ENCODE assay signal across 1 cellular context in the genomic region with DNA sequence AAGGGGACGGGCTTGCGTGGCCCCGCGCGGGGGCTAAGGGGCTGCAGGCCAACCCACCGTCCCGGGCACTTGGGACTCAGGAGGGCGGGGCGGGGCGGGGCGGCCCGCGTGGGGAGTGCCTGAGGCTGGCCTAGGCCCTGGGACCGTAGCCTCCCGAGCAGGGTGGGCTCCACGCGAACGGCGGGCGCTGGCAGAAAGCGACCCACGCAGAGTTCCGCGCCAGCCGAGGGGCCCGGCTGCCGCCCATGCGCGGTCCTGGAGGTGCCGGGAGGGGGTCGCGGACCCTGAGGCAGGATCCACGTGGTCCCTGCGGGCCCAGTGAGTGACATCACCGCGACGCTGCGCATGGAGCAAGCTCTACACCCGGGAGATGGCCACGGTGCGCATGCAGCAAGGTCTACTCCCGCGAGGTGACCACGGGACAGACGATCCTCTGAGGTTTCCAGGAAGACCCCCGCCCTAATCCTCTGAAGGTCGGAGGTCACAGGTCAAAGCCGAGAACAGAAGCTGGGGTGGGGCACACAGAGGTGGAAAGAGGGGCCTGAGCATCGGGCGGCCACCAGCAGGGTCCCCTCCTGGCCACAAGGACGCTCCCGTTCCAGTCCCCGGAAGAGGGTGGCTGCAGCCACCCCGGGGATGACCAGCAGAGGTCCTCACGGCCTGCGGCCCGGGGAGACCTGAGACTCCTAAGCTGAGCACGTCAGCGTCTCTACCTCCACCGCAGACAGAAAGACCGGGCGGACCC.
TF ChIP-seq lines count a peak whose summit lies in the region.

No MANE protein-coding gene starts in this region.

TF ChIP-seq in HEK293, 187 proteins besides CTCF, POLR2A, EP300 and RAD21 (continued from another document):
- TF ChIP-seq ZNF654 (tag by site-specific recombination; IDR thresholded peaks at IDR 0.05; ENCODE audit: low read depth) (peak; percentile 65), ZNF558 (tag by site-specific recombination; IDR thresholded peaks at IDR 0.05) (no peak), ZNF311 (tag by site-specific recombination; IDR thresholded peaks at IDR 0.05; ENCODE audit: borderline replicate concordance) (no peak), ZIC2 (tag by site-specific recombination; IDR thresholded peaks at IDR 0.05) (peak; percentile 83), KLF16 (tag by site-specific recombination; IDR thresholded peaks at IDR 0.05) (peak; percentile 81), MYNN (tag by site-specific recombination; IDR thresholded peaks at IDR 0.05; ENCODE audit: borderline replicate concordance) (no peak), ZBTB48 (tag by site-specific recombination; IDR thresholded peaks at IDR 0.05) (peak; percentile 69; the same call in 1 of the 2 replicates), GFI1B (tag by site-specific recombination; IDR thresholded peaks at IDR 0.05) (no peak), ZNF791 (tag by site-specific recombination; IDR thresholded peaks at IDR 0.05) (peak; percentile 42; the same call in 1 of the 2 replicates), ZNF530 (tag by site-specific recombination; IDR thresholded peaks at IDR 0.05; ENCODE audit: low read depth) (no peak), ZNF596 (tag by site-specific recombination; IDR thresholded peaks at IDR 0.05) (no peak), ZNF423 (tag by site-specific recombination; IDR thresholded peaks at IDR 0.05) (peak; percentile 56; the same call in 1 of the 2 replicates), ZNF777 (tag by site-specific recombination; IDR thresholded peaks at IDR 0.05; ENCODE audit: borderline replicate concordance) (peak; percentile 15; the same call in 1 of the 2 replicates), GLI2 (tag by site-specific recombination; IDR thresholded peaks at IDR 0.05; ENCODE audit: borderline replicate concordance, low read depth) (no peak), SCRT1 (tag by site-specific recombination; IDR thresholded peaks at IDR 0.05; ENCODE audit: borderline replicate concordance) (no peak), ZNF48 (tag by site-specific recombination; IDR thresholded peaks at IDR 0.05) (no peak), ZNF23 (tag by site-specific recombination; IDR thresholded peaks at IDR 0.05; ENCODE audit: borderline replicate concordance) (no peak), ZNF2 (tag by site-specific recombination; IDR thresholded peaks at IDR 0.05) (peak; percentile 99), ZNF112 (tag by site-specific recombination; IDR thresholded peaks at IDR 0.05) (no peak), ZNF621 (tag by site-specific recombination; IDR thresholded peaks at IDR 0.05) (no peak), ZNF404 (tag by site-specific recombination; IDR thresholded peaks at IDR 0.05) (no peak), ZNF426 (tag by site-specific recombination; IDR thresholded peaks at IDR 0.05) (no peak), ZNF514 (tag by site-specific recombination; IDR thresholded peaks at IDR 0.05) (no peak), ZNF585B (tag by site-specific recombination; IDR thresholded peaks at IDR 0.05) (no peak), ZNF792 (tag by site-specific recombination; IDR thresholded peaks at IDR 0.05) (no peak), YY1 (tag by site-specific recombination; IDR thresholded peaks at IDR 0.05) (peak; percentile 47; the same call in 1 of the 2 replicates), RBAK (tag by site-specific recombination; IDR thresholded peaks at IDR 0.05) (no peak), ZEB2 (tag by site-specific recombination; IDR thresholded peaks at IDR 0.05) (peak; percentile 81), SP7 (tag by site-specific recombination; IDR thresholded peaks at IDR 0.05) (peak; percentile 76), ZNF664 (tag by site-specific recombination; IDR thresholded peaks at IDR 0.05) (no peak)
- TF ChIP-seq, protein P1, sequence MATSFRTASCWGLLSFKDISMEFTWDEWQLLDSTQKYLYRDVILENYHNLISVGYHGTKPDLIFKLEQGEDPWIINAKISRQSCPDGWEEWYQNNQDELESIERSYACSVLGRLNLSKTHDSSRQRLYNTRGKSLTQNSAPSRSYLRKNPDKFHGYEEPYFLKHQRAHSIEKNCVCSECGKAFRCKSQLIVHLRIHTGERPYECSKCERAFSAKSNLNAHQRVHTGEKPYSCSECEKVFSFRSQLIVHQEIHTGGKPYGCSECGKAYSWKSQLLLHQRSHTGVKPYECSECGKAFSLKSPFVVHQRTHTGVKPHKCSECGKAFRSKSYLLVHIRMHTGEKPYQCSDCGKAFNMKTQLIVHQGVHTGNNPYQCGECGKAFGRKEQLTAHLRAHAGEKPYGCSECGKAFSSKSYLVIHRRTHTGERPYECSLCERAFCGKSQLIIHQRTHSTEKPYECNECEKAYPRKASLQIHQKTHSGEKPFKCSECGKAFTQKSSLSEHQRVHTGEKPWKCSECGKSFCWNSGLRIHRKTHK (tag by site-specific recombination; IDR thresholded peaks at IDR 0.05), result no peak
- TF ChIP-seq, protein P2, sequence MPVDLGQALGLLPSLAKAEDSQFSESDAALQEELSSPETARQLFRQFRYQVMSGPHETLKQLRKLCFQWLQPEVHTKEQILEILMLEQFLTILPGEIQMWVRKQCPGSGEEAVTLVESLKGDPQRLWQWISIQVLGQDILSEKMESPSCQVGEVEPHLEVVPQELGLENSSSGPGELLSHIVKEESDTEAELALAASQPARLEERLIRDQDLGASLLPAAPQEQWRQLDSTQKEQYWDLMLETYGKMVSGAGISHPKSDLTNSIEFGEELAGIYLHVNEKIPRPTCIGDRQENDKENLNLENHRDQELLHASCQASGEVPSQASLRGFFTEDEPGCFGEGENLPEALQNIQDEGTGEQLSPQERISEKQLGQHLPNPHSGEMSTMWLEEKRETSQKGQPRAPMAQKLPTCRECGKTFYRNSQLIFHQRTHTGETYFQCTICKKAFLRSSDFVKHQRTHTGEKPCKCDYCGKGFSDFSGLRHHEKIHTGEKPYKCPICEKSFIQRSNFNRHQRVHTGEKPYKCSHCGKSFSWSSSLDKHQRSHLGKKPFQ (tag by site-specific recombination; IDR thresholded peaks at IDR 0.05), result no peak
- TF ChIP-seq, protein P3, sequence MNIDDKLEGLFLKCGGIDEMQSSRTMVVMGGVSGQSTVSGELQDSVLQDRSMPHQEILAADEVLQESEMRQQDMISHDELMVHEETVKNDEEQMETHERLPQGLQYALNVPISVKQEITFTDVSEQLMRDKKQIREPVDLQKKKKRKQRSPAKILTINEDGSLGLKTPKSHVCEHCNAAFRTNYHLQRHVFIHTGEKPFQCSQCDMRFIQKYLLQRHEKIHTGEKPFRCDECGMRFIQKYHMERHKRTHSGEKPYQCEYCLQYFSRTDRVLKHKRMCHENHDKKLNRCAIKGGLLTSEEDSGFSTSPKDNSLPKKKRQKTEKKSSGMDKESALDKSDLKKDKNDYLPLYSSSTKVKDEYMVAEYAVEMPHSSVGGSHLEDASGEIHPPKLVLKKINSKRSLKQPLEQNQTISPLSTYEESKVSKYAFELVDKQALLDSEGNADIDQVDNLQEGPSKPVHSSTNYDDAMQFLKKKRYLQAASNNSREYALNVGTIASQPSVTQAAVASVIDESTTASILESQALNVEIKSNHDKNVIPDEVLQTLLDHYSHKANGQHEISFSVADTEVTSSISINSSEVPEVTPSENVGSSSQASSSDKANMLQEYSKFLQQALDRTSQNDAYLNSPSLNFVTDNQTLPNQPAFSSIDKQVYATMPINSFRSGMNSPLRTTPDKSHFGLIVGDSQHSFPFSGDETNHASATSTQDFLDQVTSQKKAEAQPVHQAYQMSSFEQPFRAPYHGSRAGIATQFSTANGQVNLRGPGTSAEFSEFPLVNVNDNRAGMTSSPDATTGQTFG (tag by site-specific recombination; IDR thresholded peaks at IDR 0.05; ENCODE audit: borderline replicate concordance), result no peak
- TF ChIP-seq, protein P4, sequence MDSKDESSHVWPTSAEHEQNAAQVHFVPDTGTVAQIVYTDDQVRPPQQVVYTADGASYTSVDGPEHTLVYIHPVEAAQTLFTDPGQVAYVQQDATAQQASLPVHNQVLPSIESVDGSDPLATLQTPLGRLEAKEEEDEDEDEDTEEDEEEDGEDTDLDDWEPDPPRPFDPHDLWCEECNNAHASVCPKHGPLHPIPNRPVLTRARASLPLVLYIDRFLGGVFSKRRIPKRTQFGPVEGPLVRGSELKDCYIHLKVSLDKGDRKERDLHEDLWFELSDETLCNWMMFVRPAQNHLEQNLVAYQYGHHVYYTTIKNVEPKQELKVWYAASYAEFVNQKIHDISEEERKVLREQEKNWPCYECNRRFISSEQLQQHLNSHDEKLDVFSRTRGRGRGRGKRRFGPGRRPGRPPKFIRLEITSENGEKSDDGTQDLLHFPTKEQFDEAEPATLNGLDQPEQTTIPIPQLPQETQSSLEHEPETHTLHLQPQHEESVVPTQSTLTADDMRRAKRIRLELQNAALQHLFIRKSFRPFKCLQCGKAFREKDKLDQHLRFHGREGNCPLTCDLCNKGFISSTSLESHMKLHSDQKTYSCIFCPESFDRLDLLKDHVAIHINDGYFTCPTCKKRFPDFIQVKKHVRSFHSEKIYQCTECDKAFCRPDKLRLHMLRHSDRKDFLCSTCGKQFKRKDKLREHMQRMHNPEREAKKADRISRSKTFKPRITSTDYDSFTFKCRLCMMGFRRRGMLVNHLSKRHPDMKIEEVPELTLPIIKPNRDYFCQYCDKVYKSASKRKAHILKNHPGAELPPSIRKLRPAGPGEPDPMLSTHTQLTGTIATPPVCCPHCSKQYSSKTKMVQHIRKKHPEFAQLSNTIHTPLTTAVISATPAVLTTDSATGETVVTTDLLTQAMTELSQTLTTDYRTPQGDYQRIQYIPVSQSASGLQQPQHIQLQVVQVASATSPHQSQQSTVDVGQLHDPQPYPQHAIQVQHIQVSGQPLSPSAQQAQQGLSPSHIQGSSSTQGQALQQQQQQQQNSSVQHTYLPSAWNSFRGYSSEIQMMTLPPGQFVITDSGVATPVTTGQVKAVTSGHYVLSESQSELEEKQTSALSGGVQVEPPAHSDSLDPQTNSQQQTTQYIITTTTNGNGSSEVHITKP (tag by site-specific recombination; IDR thresholded peaks at IDR 0.05), result peak; percentile 92
- TF ChIP-seq, protein P5, sequence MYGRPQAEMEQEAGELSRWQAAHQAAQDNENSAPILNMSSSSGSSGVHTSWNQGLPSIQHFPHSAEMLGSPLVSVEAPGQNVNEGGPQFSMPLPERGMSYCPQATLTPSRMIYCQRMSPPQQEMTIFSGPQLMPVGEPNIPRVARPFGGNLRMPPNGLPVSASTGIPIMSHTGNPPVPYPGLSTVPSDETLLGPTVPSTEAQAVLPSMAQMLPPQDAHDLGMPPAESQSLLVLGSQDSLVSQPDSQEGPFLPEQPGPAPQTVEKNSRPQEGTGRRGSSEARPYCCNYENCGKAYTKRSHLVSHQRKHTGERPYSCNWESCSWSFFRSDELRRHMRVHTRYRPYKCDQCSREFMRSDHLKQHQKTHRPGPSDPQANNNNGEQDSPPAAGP (tag by site-specific recombination; IDR thresholded peaks at IDR 0.05), result peak; percentile 82
- TF ChIP-seq, protein P6, sequence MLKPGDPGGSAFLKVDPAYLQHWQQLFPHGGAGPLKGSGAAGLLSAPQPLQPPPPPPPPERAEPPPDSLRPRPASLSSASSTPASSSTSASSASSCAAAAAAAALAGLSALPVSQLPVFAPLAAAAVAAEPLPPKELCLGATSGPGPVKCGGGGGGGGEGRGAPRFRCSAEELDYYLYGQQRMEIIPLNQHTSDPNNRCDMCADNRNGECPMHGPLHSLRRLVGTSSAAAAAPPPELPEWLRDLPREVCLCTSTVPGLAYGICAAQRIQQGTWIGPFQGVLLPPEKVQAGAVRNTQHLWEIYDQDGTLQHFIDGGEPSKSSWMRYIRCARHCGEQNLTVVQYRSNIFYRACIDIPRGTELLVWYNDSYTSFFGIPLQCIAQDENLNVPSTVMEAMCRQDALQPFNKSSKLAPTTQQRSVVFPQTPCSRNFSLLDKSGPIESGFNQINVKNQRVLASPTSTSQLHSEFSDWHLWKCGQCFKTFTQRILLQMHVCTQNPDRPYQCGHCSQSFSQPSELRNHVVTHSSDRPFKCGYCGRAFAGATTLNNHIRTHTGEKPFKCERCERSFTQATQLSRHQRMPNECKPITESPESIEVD (tag by site-specific recombination; IDR thresholded peaks at IDR 0.05), result no peak
- TF ChIP-seq, protein P7, sequence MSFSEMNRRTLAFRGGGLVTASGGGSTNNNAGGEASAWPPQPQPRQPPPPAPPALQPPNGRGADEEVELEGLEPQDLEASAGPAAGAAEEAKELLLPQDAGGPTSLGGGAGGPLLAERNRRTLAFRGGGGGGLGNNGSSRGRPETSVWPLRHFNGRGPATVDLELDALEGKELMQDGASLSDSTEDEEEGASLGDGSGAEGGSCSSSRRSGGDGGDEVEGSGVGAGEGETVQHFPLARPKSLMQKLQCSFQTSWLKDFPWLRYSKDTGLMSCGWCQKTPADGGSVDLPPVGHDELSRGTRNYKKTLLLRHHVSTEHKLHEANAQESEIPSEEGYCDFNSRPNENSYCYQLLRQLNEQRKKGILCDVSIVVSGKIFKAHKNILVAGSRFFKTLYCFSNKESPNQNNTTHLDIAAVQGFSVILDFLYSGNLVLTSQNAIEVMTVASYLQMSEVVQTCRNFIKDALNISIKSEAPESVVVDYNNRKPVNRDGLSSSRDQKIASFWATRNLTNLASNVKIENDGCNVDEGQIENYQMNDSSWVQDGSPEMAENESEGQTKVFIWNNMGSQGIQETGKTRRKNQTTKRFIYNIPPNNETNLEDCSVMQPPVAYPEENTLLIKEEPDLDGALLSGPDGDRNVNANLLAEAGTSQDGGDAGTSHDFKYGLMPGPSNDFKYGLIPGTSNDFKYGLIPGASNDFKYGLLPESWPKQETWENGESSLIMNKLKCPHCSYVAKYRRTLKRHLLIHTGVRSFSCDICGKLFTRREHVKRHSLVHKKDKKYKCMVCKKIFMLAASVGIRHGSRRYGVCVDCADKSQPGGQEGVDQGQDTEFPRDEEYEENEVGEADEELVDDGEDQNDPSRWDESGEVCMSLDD (tag by site-specific recombination; IDR thresholded peaks at IDR 0.05), result peak; percentile 91
- TF ChIP-seq, protein P8, sequence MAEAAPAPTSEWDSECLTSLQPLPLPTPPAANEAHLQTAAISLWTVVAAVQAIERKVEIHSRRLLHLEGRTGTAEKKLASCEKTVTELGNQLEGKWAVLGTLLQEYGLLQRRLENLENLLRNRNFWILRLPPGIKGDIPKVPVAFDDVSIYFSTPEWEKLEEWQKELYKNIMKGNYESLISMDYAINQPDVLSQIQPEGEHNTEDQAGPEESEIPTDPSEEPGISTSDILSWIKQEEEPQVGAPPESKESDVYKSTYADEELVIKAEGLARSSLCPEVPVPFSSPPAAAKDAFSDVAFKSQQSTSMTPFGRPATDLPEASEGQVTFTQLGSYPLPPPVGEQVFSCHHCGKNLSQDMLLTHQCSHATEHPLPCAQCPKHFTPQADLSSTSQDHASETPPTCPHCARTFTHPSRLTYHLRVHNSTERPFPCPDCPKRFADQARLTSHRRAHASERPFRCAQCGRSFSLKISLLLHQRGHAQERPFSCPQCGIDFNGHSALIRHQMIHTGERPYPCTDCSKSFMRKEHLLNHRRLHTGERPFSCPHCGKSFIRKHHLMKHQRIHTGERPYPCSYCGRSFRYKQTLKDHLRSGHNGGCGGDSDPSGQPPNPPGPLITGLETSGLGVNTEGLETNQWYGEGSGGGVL (tag by site-specific recombination; IDR thresholded peaks at IDR 0.05), result peak; percentile 72
